Comparison of ENCODE assay signal across 10 cellular contexts in genomic region chr22:39177791-39178190, GRCh38. TPM values are rescaled to one million over a fixed set of nuclear protein-coding genes. Genes with fewer than 3 reads are reported as not detected.
DNase-seq lines count a peak whose midpoint lies in the region; ATAC-seq and TF ChIP-seq lines count a peak whose summit lies in the region.
"Had no signal": no experiment of that assay in that cellular context is flagged by ENCODE, and none has a peak within 500 bp of the region (broad histone marks: within the 10 kb centered on the region; RNA-seq: fewer than 3 reads in every experiment).

No MANE protein-coding gene starts in this region.

- H3K4me3 ChIP-seq in breast epithelium (no peak overlapping the region), mammary epithelial cell (replicated peaks in 1 of 3; ENCODE audit: insufficient read depth in 1 of 3, low read depth in 2 of 3, low read length in 3 of 3) (no peak overlapping the region), heart right ventricle (no peak overlapping the region), neural progenitor cell (no peak overlapping the region), vagina (no peak overlapping the region)

- DNase-seq in breast epithelium (ENCODE audit: low spot score in 2 of 2) (peak in 1 of 2 donors; percentile 17), mammary epithelial cell (no peak), heart right ventricle (peak; percentile 54 to 56), neural progenitor cell (ENCODE audit: low spot score) (no peak), vagina (ENCODE audit: extremely low spot score in 2 of 2) (no peak), kidney tubule cell (ENCODE audit: low spot score) (no peak)
- DNase-seq in stimulated activated naive CD8-positive, alpha-beta T cell treated with anti-CD3 and anti-CD28 coated beads, Interleukin-15, amount 100 ng/mL, for 72 hours = no peak
- no peak for DNase-seq in stimulated activated CD4-positive, alpha-beta T cell treated with anti-CD3 and anti-CD28 coated beads, Interleukin-4, amount 100 ng/mL, for 4 hours
- DNase-seq: NCI-H1092, NCI-H526 had no signal

- dilution Hi-C loops in mammary epithelial cell (cut with HindIII; ENCODE audit: low sequenced_read_pairs) = no loop called here

- H3F3A ChIP-seq in neural progenitor cell (ENCODE audit: low read depth) = peaks cover 42% of the 10 kb centered on the region

- peak in 7 of 8 donors; percentile 6 to 41 (median 17) for ATAC-seq in heart right ventricle
- ATAC-seq in stimulated activated naive CD8-positive, alpha-beta T cell treated with anti-CD3 and anti-CD28 coated beads, Interleukin-15, amount 100 ng/mL, for 72 hours = no peak

- CTCF ChIA-PET in mammary epithelial cell (lab: Charles Lee; ENCODE audit: low non-redundant PET) = no interaction called here

- peaks cover 69% of the 10 kb centered on the region for H3K4me1 Mint-ChIP-seq in neural progenitor cell
- H3K4me1 Mint-ChIP-seq in stimulated activated naive CD8-positive, alpha-beta T cell treated with anti-CD3 and anti-CD28 coated beads, Interleukin-15, amount 100 ng/mL, for 72 hours = peaks cover 42% of the 10 kb centered on the region

- H3K9me3 ChIP-seq in breast epithelium = no peaks in the 10 kb centered on the region
- H3K9me3 ChIP-seq in mammary epithelial cell (replicated peaks; ENCODE audit: insufficient read depth, low read length) = no peaks in the 10 kb centered on the region
- H3K9me3 ChIP-seq in heart right ventricle = peaks cover 0 to 8% (median 0%) of the 10 kb centered on the region in 11 donors
- H3K9me3 ChIP-seq in neural progenitor cell (ENCODE audit: low read depth) = no peaks in the 10 kb centered on the region
- H3K9me3 ChIP-seq in vagina = no peaks in the 10 kb centered on the region

- peak overlapping the region; percentile 64 for H3K4me3 Mint-ChIP-seq in neural progenitor cell
- no peak overlapping the region for H3K4me3 Mint-ChIP-seq in stimulated activated naive CD8-positive, alpha-beta T cell treated with anti-CD3 and anti-CD28 coated beads, Interleukin-15, amount 100 ng/mL, for 72 hours

- H3K9me3 Mint-ChIP-seq in neural progenitor cell = peaks cover 3% of the 10 kb centered on the region
- peaks cover 0 to 10% of the 10 kb centered on the region in 2 donors for H3K9me3 Mint-ChIP-seq in stimulated activated naive CD8-positive, alpha-beta T cell treated with anti-CD3 and anti-CD28 coated beads, Interleukin-15, amount 100 ng/mL, for 72 hours

- intact Hi-C loops in breast epithelium (cut with DNase I; ENCODE audit: low total_unique reads) (loop anchor here (2.0 kb wide), 1 partner anchor 57 kb away; no protein-coding TSS in a partner anchor), mammary epithelial cell (cut with micrococcal nuclease) (no loop called here), heart right ventricle (cut with DNase I) (loop anchor here in 7 of 10 donors (2.0 to 10.0 kb wide), 5 partner anchors 55 to 347 kb away; partner anchors contain the start of genes ATF4 (in 5 of the 7) and PDGFB (in 1 of the 7)), vagina (cut with DNase I) (loop anchor here (10.0 kb wide), 1 partner anchor 347 kb away; the partner anchor contains the start of gene ATF4)

- H3K27me3 ChIP-seq in breast epithelium = no peaks in the 10 kb centered on the region
- H3K27me3 ChIP-seq in mammary epithelial cell (ENCODE audit: insufficient read depth, low read length) = no peaks in the 10 kb centered on the region
- no peaks in the 10 kb centered on the region for H3K27me3 ChIP-seq in heart right ventricle
- no peaks in the 10 kb centered on the region for H3K27me3 ChIP-seq in neural progenitor cell
- no peaks in the 10 kb centered on the region for H3K27me3 ChIP-seq in vagina

- no TSS peak for BruUV-seq in mammary epithelial cell (replicated peaks; lab: Mats Ljungman, UMichigan)

- H3K4me1 ChIP-seq in breast epithelium (peaks cover 24 to 29% of the 10 kb centered on the region in 2 donors), mammary epithelial cell (ENCODE audit: insufficient read depth, low read length) (peaks cover 31% of the 10 kb centered on the region), heart right ventricle (peaks cover 25 to 70% (median 63%) of the 10 kb centered on the region in 9 donors), neural progenitor cell (peaks cover 60% of the 10 kb centered on the region), vagina (peaks cover 74% of the 10 kb centered on the region)

- H2AFZ ChIP-seq in mammary epithelial cell (ENCODE audit: low read depth, low read length) (no peak overlapping the region), neural progenitor cell (replicated peaks) (no peak overlapping the region)

- WGBS in mammary epithelial cell (ENCODE audit: low coverage, missing lambda C conversion rate) = 83% methylated on average over 1 of the region's 9 CpGs
- 64 to 80% methylated on average over 9 of the region's 9 CpGs for WGBS in heart right ventricle, 2 donors

- peak overlapping the region; percentile 86 for H3K27ac Mint-ChIP-seq in neural progenitor cell
- no peak overlapping the region for H3K27ac Mint-ChIP-seq in stimulated activated naive CD8-positive, alpha-beta T cell treated with anti-CD3 and anti-CD28 coated beads, Interleukin-15, amount 100 ng/mL, for 72 hours

- H3K4me2 ChIP-seq in mammary epithelial cell (ENCODE audit: insufficient read depth, low read depth, low read length) (no peak overlapping the region), neural progenitor cell (no peak overlapping the region)

- peak overlapping the region; percentile 88 to 89 for H3K27ac ChIP-seq in breast epithelium
- H3K27ac ChIP-seq in mammary epithelial cell (ENCODE audit: insufficient read depth, low read depth, low read length) = no peak overlapping the region
- peak overlapping the region; percentile 27 to 92 (median 84) for H3K27ac ChIP-seq in heart right ventricle
- H3K27ac ChIP-seq in neural progenitor cell = no peak overlapping the region
- H3K27ac ChIP-seq in vagina = peak overlapping the region; percentile 93

- H3K36me3 Mint-ChIP-seq in neural progenitor cell = no peaks in the 10 kb centered on the region

- H3K9ac ChIP-seq in mammary epithelial cell (ENCODE audit: insufficient read depth, low read length) = no peak overlapping the region
- no peak overlapping the region for H3K9ac ChIP-seq in neural progenitor cell

- in situ Hi-C loops in mammary epithelial cell (cut with MboI; ENCODE audit: low sequenced_read_pairs in 2 of 2) = no loop called here

- H3K36me3 ChIP-seq in breast epithelium (no peaks in the 10 kb centered on the region), mammary epithelial cell (ENCODE audit: insufficient read depth, low read length) (no peaks in the 10 kb centered on the region), heart right ventricle (no peaks in the 10 kb centered on the region), neural progenitor cell (no peaks in the 10 kb centered on the region), vagina (no peaks in the 10 kb centered on the region)

- TF ChIP-seq POLR2A in breast epithelium (IDR thresholded peaks at IDR 0.05) = no peak
- TF ChIP-seq POLR2A in vagina (IDR thresholded peaks at IDR 0.05) = no peak

- peaks cover 19% of the 10 kb centered on the region for H3K27me3 Mint-ChIP-seq in neural progenitor cell (ENCODE audit: insufficient read depth, low read depth)
- no peaks in the 10 kb centered on the region for H3K27me3 Mint-ChIP-seq in stimulated activated naive CD8-positive, alpha-beta T cell treated with anti-CD3 and anti-CD28 coated beads, Interleukin-15, amount 100 ng/mL, for 72 hours

- H3K79me2 ChIP-seq in mammary epithelial cell (ENCODE audit: insufficient read depth, low read length) = no peaks in the 10 kb centered on the region
- no peaks in the 10 kb centered on the region for H3K79me2 ChIP-seq in neural progenitor cell (ENCODE audit: low read depth)

- no peaks in the 10 kb centered on the region for H4K20me1 ChIP-seq in mammary epithelial cell (ENCODE audit: insufficient read depth, low read length)
- no peaks in the 10 kb centered on the region for H4K20me1 ChIP-seq in neural progenitor cell (ENCODE audit: low read depth)

- TF ChIP-seq CTCF in breast epithelium (IDR thresholded peaks at IDR 0.05) (no peak), mammary epithelial cell (conservative IDR thresholded peaks at IDR 0.05 in 1 of 2, IDR thresholded peaks at IDR 0.05 in 1 of 2; ENCODE audit: extremely low read depth in 1 of 2, insufficient read depth in 1 of 2, low read depth in 1 of 2, low read length in 2 of 2) (no peak), heart right ventricle (IDR thresholded peaks at IDR 0.05) (no peak), neural progenitor cell (IDR thresholded peaks at IDR 0.05) (no peak), vagina (IDR thresholded peaks at IDR 0.05) (no peak)

RNA-seq across cellular contexts. Expression of gene CBX7, which starts 25.3 kb away (rescaled TPM):
- total RNA-seq in breast epithelium (10 to 100 TPM; 57.1 to 71.9 (median 71.1) TPM), mammary epithelial cell (1 to 10 TPM; 3.2 to 4.3 TPM), heart right ventricle (10 to 100 TPM; 48.8 to 85.8 (median 76.3) TPM), neural progenitor cell (ENCODE audit: low replicate concordance) (0.71 and 7.7 TPM in 2 replicates), vagina (98.0 TPM)
- polyA plus RNA-seq in mammary epithelial cell (1.4 TPM), heart right ventricle (10 to 100 TPM; 34.5 to 36.3 TPM)
- polyA minus RNA-seq in mammary epithelial cell = 1.9 TPM

Comparison
In these comparisons a context has a peak if more than half of its experiments do, and no peak if none do; other contexts are left out.
1. H3K27ac ChIP-seq: peak in breast epithelium (2 of 2), heart right ventricle (10 of 10) and vagina (single experiment); none in mammary epithelial cell (single experiment) and neural progenitor cell (single experiment).
2. DNase-seq: peak in heart right ventricle (2 of 2); none in mammary epithelial cell (single experiment), neural progenitor cell (single experiment), vagina (0 of 2), stimulated activated naive CD8-positive, alpha-beta T cell treated with anti-CD3 and anti-CD28 coated beads, Interleukin-15, amount 100 ng/mL, for 72 hours (0 of 2), stimulated activated CD4-positive, alpha-beta T cell treated with anti-CD3 and anti-CD28 coated beads, Interleukin-4, amount 100 ng/mL, for 4 hours (0 of 2) and kidney tubule cell (single experiment).